Comparison of ENCODE assay signal across 18 cellular contexts in genomic region chr2:239660390-239661228, GRCh38.
DNase-seq lines count a peak whose midpoint lies in the region; TF ChIP-seq lines count a peak whose summit lies in the region.
"Had no signal": no experiment of that assay in that cellular context is flagged by ENCODE, and none has a peak within 500 bp of the region (broad histone marks: within the 10 kb centered on the region; RNA-seq: fewer than 3 reads in every experiment).

No MANE protein-coding gene starts in this region.

- DNase-seq in GM23248 (peak; percentile 13), NCI-H2107 (lab: John Stamatoyannopoulos, UW) (peak; percentile 53), epithelial cell of esophagus (ENCODE audit: low read depth) (peak; percentile 25), posterior vena cava (ENCODE audit: low spot score) (peak; percentile 59), NCI-H226 (no peak), T1000 (lab: John Stamatoyannopoulos, UW) (no peak), KG1 (lab: John Stamatoyannopoulos, UW) (no peak)
- DNase-seq: activated CD4-positive, alpha-beta T cell treated with anti-CD3 and anti-CD28 coated beads, Interleukin-2, amount 50 U/mL, for 48 hours; CD4-positive, alpha-beta T cell; endodermal cell; Karpas-422; NCI-H1930; nephron progenitor cell; SHP77 treated with DMSO at 0.1 percent for 48 hours; testis had no signal

- H3K79me2 ChIP-seq in GM23248 (ENCODE audit: insufficient read depth), result no peaks in the 10 kb centered on the region

- 30% methylated on average over 24 of the region's 24 CpGs for WGBS in GM23248 (ENCODE audit: low coverage in 1 of 2, low lambda C conversion rate in 2 of 2, missing lambda C conversion rate in 2 of 2), 2 experiments

- peaks cover 24% of the 10 kb centered on the region for H3K27me3 ChIP-seq in GM23248 (replicated peaks; ENCODE audit: insufficient read depth)
- H3K27me3 ChIP-seq: right atrium auricular region, testis had no signal

- H4K20me1 ChIP-seq in GM23248 (ENCODE audit: insufficient read depth), result no peaks in the 10 kb centered on the region

- H3K9me2 ChIP-seq in GM23248 (ENCODE audit: insufficient read depth), result no peaks in the 10 kb centered on the region

- H3K9ac ChIP-seq in GM23248, result no peak overlapping the region

- H3K9me3 ChIP-seq in GM23248 (ENCODE audit: low read depth), result no peaks in the 10 kb centered on the region
- H3K9me3 ChIP-seq: adrenal gland, right atrium auricular region, testis had no signal

- in situ Hi-C loops in GM23248 (cut with MboI), result no loop called here

- H3K4me2 ChIP-seq in GM23248 (ENCODE audit: unreplicated experiment), result no peak overlapping the region

- H3F3A ChIP-seq in GM23248 (ENCODE audit: insufficient read depth), result no peaks in the 10 kb centered on the region

- H3K4me3 ChIP-seq in GM23248, result no peak overlapping the region
- no peak overlapping the region for H3K4me3 ChIP-seq in epithelial cell of esophagus (ENCODE audit: low read length)
- H3K4me3 ChIP-seq: lung, right atrium auricular region had no signal

- H3K27ac ChIP-seq in GM23248, result no peak overlapping the region
- H3K27ac ChIP-seq: adrenal gland, right atrium auricular region, testis had no signal

- TF ChIP-seq CTCF in epithelial cell of esophagus (IDR thresholded peaks at IDR 0.05; ENCODE audit: insufficient read depth, low read depth, low read length, missing control alignments), result no peak

- H3K36me3 ChIP-seq in GM23248 (ENCODE audit: low read depth), result no peaks in the 10 kb centered on the region
- H3K36me3 ChIP-seq: adrenal gland, right atrium auricular region had no signal

- H2AFZ ChIP-seq in GM23248, result no peak overlapping the region

- no peaks in the 10 kb centered on the region for H3K4me1 ChIP-seq in GM23248 (ENCODE audit: insufficient read depth)
- H3K4me1 ChIP-seq: adrenal gland had no signal

- intact Hi-C loops in posterior vena cava (cut with DNase I), result no loop called here

Comparison
In these comparisons a context has a peak if more than half of its experiments do, and no peak if none do; other contexts are left out.
1. DNase-seq: peak in GM23248 (single experiment), NCI-H2107 (single experiment), epithelial cell of esophagus (single experiment) and posterior vena cava (single experiment); none in NCI-H226 (single experiment), T1000 (single experiment) and KG1 (single experiment).